Comparison of ENCODE assay signal across 22 cellular contexts in the genomic region with DNA sequence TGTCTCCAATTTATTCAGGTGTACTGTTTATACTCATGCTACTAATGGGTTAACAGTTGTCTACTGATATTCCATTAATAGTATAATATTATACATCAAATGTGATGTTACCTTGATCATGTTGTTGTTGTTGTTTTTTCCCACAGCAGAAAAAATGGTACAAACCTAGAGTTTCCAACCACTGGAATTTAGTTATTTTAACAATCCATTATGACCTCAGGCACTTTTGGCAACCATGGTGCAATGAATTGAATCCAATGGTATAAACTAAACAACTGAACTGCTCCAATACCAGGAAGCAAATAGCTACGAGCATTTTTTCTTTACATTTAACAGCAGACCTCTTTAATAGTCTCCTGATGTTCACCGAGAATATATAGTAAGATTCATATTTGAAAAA. TPM values are rescaled to one million over a fixed set of nuclear protein-coding genes. Genes with fewer than 3 reads are reported as not detected.
DNase-seq lines count a peak whose midpoint lies in the region; FAIRE-seq and TF ChIP-seq lines count a peak whose summit lies in the region.
"Had no signal": no experiment of that assay in that cellular context is flagged by ENCODE, and none has a peak within 500 bp of the region (broad histone marks: within the 10 kb centered on the region; RNA-seq: fewer than 3 reads in every experiment).

No MANE protein-coding gene starts in this region.

- H3K27me3 Mint-ChIP-seq in HFFc6 (ENCODE audit: insufficient read depth) (no peaks in the 10 kb centered on the region), CD14-positive monocyte (ENCODE audit: low read depth in 3 of 3) (no peaks in the 10 kb centered on the region)
- H3K27me3 Mint-ChIP-seq in activated CD4-positive, alpha-beta memory T cell treated with anti-CD3 and anti-CD28 coated beads for 36 hours, result no peaks in the 10 kb centered on the region
- H3K27me3 Mint-ChIP-seq: CD4-positive, CD25-positive, alpha-beta regulatory T cell; CD8-positive, alpha-beta memory T cell had no signal

- no peak overlapping the region for H3K27ac ChIP-seq in trophoblast cell (ENCODE audit: low read depth, low read length)
- H3K27ac ChIP-seq: A549 had no signal

- FAIRE-seq in D721Med (lab: Jason Lieb, UNC), result peak; percentile 32
- FAIRE-seq: A549, GM12891, GM18507 had no signal

- H3K14ac ChIP-seq in trophoblast cell (ENCODE audit: low read length), result no peak overlapping the region

- H3K79me1 ChIP-seq in trophoblast cell (ENCODE audit: low read length), result no peaks in the 10 kb centered on the region

- H3K27me3 ChIP-seq in trophoblast cell (ENCODE audit: insufficient read depth, low read length), result no peaks in the 10 kb centered on the region

- TF ChIP-seq CTCF in D721Med (IDR thresholded peaks at IDR 0.05; ENCODE audit: insufficient read depth, missing control alignments) (no peak), HFFc6 (IDR thresholded peaks at IDR 0.05) (no peak), CD14-positive monocyte (IDR thresholded peaks at IDR 0.05) (no peak)

- no peak overlapping the region for H4K12ac ChIP-seq in trophoblast cell (ENCODE audit: low read depth, low read length)

- H2BK120ac ChIP-seq in trophoblast cell (ENCODE audit: insufficient read depth, low read length, poor library complexity), result no peak overlapping the region

- DNase-seq in D721Med (ENCODE audit: insufficient read length, low spot score) (no peak), HFFc6 (peak; percentile 7), astrocyte of the hippocampus (ENCODE audit: low read depth, low spot score) (peak; percentile 3), trophoblast cell (peak; percentile 22 to 80), CD14-positive monocyte (ENCODE audit: low spot score) (no peak), DMS53 treated with DMSO at 0.1 percent for 48 hours (lab: John Stamatoyannopoulos, UW; ENCODE audit: unreplicated experiment) (no peak)
- DNase-seq in activated CD4-positive, alpha-beta memory T cell treated with anti-CD3 and anti-CD28 coated beads for 36 hours, result no peak
- no peak for DNase-seq in stimulated activated CD4-positive, alpha-beta T cell treated with anti-CD3 and anti-CD28 coated beads, Interleukin-2, amount 100 ng/mL, for 48 hours
- DNase-seq: 8988T; ACHN; C1 segment of cervical spinal cord; CD4-positive, CD25-positive, alpha-beta regulatory T cell; CD8-positive, alpha-beta memory T cell; DMS53; DND-41; H9 had no signal

- intact Hi-C loops in activated CD4-positive, alpha-beta memory T cell treated with anti-CD3 and anti-CD28 coated beads for 36 hours (cut with micrococcal nuclease), result no loop called here
- intact Hi-C loops in CD14-positive monocyte (cut with micrococcal nuclease), result no loop called here

- H2BK12ac ChIP-seq in trophoblast cell (ENCODE audit: low read length), result no peak overlapping the region

- WGBS in trophoblast cell (ENCODE audit: extremely low coverage, insufficient coverage, insufficient read length), result no CpG with 5 or more reads among the region's 2 CpGs

- H3K4me3 ChIP-seq in trophoblast cell (ENCODE audit: low read depth, low read length), result no peak overlapping the region
- H3K4me3 ChIP-seq: A549, GM23338 had no signal

- H3K4me2 ChIP-seq in trophoblast cell (ENCODE audit: low read length), result no peak overlapping the region
- H3K4me2 ChIP-seq: A549, GM23338 had no signal

- no peak overlapping the region for H3K23ac ChIP-seq in trophoblast cell (ENCODE audit: low read length)

- H3K27ac Mint-ChIP-seq in HFFc6 (no peak overlapping the region), CD14-positive monocyte (no peak overlapping the region)
- H3K27ac Mint-ChIP-seq in activated CD4-positive, alpha-beta memory T cell treated with anti-CD3 and anti-CD28 coated beads for 36 hours, result no peak overlapping the region
- H3K27ac Mint-ChIP-seq: CD4-positive, CD25-positive, alpha-beta regulatory T cell; CD8-positive, alpha-beta memory T cell; GM23338; H9 had no signal

- H2BK5ac ChIP-seq in trophoblast cell (ENCODE audit: low read depth, low read length, poor library complexity), result no peak overlapping the region

- H3K9me3 Mint-ChIP-seq in HFFc6 (no peaks in the 10 kb centered on the region), CD14-positive monocyte (peaks cover 0 to 2% (median 0%) of the 10 kb centered on the region in 7 donors)
- H3K9me3 Mint-ChIP-seq in activated CD4-positive, alpha-beta memory T cell treated with anti-CD3 and anti-CD28 coated beads for 36 hours, result no peaks in the 10 kb centered on the region
- H3K9me3 Mint-ChIP-seq: CD8-positive, alpha-beta memory T cell; GM23338; H9 had no signal

- H3K9ac ChIP-seq in trophoblast cell (ENCODE audit: low read length), result no peak overlapping the region

- no peak overlapping the region for H3K18ac ChIP-seq in trophoblast cell (ENCODE audit: low read length)

- no peak overlapping the region for H3K4ac ChIP-seq in trophoblast cell (ENCODE audit: low read depth, low read length)

- H3K36me3 ChIP-seq in trophoblast cell (ENCODE audit: control insufficient read depth in 1 of 2, insufficient read depth in 2 of 2, low read length in 2 of 2), result peaks cover 0 to 4% of the 10 kb centered on the region in 2 experiments

- no peak overlapping the region for H4K8ac ChIP-seq in trophoblast cell (ENCODE audit: low read depth, low read length)

- no peaks in the 10 kb centered on the region for H3K4me1 ChIP-seq in trophoblast cell (ENCODE audit: control insufficient read depth in 1 of 2, insufficient read depth in 2 of 2, low read length in 2 of 2)

- H2AFZ ChIP-seq in trophoblast cell (ENCODE audit: insufficient read depth, low read length, poor library complexity), result no peak overlapping the region
- H2AFZ ChIP-seq: GM23338 had no signal

- POLR2A ChIA-PET in activated CD4-positive, alpha-beta memory T cell treated with anti-CD3 and anti-CD28 coated beads for 36 hours (lab: Charles Lee), result no interaction called here

- H3K4me3 Mint-ChIP-seq in HFFc6 (no peak overlapping the region), CD14-positive monocyte (no peak overlapping the region)
- no peak overlapping the region for H3K4me3 Mint-ChIP-seq in activated CD4-positive, alpha-beta memory T cell treated with anti-CD3 and anti-CD28 coated beads for 36 hours
- H3K4me3 Mint-ChIP-seq: CD4-positive, CD25-positive, alpha-beta regulatory T cell; CD8-positive, alpha-beta memory T cell; GM23338; H9 had no signal

- H3K79me2 ChIP-seq in trophoblast cell (ENCODE audit: control insufficient read depth, insufficient read depth, low read length, poor library complexity), result no peaks in the 10 kb centered on the region

- H3K36me3 Mint-ChIP-seq in HFFc6 (ENCODE audit: low read depth) (peaks cover 9% of the 10 kb centered on the region; the same call in 1 of the 2 replicates), CD14-positive monocyte (peaks cover 7 to 9% of the 10 kb centered on the region in 2 donors)
- H3K36me3 Mint-ChIP-seq in activated CD4-positive, alpha-beta memory T cell treated with anti-CD3 and anti-CD28 coated beads for 36 hours, result peaks cover 25% of the 10 kb centered on the region

- no peaks in the 10 kb centered on the region for H3K9me3 ChIP-seq in trophoblast cell (ENCODE audit: insufficient read depth, low read depth, low read length)
- H3K9me3 ChIP-seq: A549 had no signal

- CTCF ChIA-PET in activated CD4-positive, alpha-beta memory T cell treated with anti-CD3 and anti-CD28 coated beads for 36 hours (lab: Charles Lee), result no interaction called here

- H3K4me1 Mint-ChIP-seq in HFFc6 (ENCODE audit: low read depth) (peaks cover 22% of the 10 kb centered on the region), CD14-positive monocyte (peaks cover 11% of the 10 kb centered on the region)
- H3K4me1 Mint-ChIP-seq in activated CD4-positive, alpha-beta memory T cell treated with anti-CD3 and anti-CD28 coated beads for 36 hours (ENCODE audit: low read depth), result no peaks in the 10 kb centered on the region
- H3K4me1 Mint-ChIP-seq: CD4-positive, CD25-positive, alpha-beta regulatory T cell; CD8-positive, alpha-beta memory T cell; GM23338; H9 had no signal

- H2AK5ac ChIP-seq in trophoblast cell (ENCODE audit: low read length), result no peak overlapping the region

- H4K91ac ChIP-seq in trophoblast cell (ENCODE audit: low read depth, low read length), result no peak overlapping the region

RNA-seq across cellular contexts. Expression of a gene that starts 31.0 kb away (rescaled TPM):
- total RNA-seq in HFFc6 (2021; fragmentation: NEBNext Ultra II Directional; extraction: Animal tissue kit (Norgen Biotek cat#: 25700)), result under 1 TPM in 1 of 6 experiments, not detected in 5; 0.09 TPM
- polyA plus RNA-seq in trophoblast cell (2013), result 0.10 and 0.12 TPM in 2 replicates
- not detected for total RNA-seq in activated CD4-positive, alpha-beta memory T cell treated with anti-CD3 and anti-CD28 coated beads for 36 hours
- not detected for polyA plus RNA-seq in CD14-positive monocyte
- total RNA-seq: CD4-positive, CD25-positive, alpha-beta regulatory T cell; CD8-positive, alpha-beta memory T cell; G401; GM23338; H4; H9 had no signal
- polyA plus RNA-seq: CD4-positive, CD25-positive, alpha-beta regulatory T cell; CD8-positive, alpha-beta memory T cell; GM23338 had no signal

RNA-seq across cellular contexts. Expression of a gene that starts 40.7 kb away (rescaled TPM):
- total RNA-seq in HFFc6 (2021; fragmentation: NEBNext Ultra II Directional; extraction: Animal tissue kit (Norgen Biotek cat#: 25700)), result 10 to 100 TPM; 23.1 to 40.8 (median 30.0) TPM
- 22.2 and 22.7 TPM in 2 replicates for polyA plus RNA-seq in trophoblast cell (2013)
- total RNA-seq in activated CD4-positive, alpha-beta memory T cell treated with anti-CD3 and anti-CD28 coated beads for 36 hours, result 10 to 100 TPM; 77.1 to 86.0 TPM
- polyA plus RNA-seq in CD14-positive monocyte, result 10 to 100 TPM in 1 of 2 donors, 1 to 10 TPM in 1; 5.0 to 11.2 TPM

Comparison
In these comparisons a context has a peak if more than half of its experiments do, and no peak if none do; other contexts are left out.
1. DNase-seq: peak in HFFc6 (single experiment), astrocyte of the hippocampus (single experiment) and trophoblast cell (2 of 2); none in D721Med (single experiment), activated CD4-positive, alpha-beta memory T cell treated with anti-CD3 and anti-CD28 coated beads for 36 hours (single experiment), CD14-positive monocyte (single experiment), DMS53 treated with DMSO at 0.1 percent for 48 hours (single experiment) and stimulated activated CD4-positive, alpha-beta T cell treated with anti-CD3 and anti-CD28 coated beads, Interleukin-2, amount 100 ng/mL, for 48 hours (0 of 2).